ENCODE assay signal across 2 cellular contexts in the genomic region with DNA sequence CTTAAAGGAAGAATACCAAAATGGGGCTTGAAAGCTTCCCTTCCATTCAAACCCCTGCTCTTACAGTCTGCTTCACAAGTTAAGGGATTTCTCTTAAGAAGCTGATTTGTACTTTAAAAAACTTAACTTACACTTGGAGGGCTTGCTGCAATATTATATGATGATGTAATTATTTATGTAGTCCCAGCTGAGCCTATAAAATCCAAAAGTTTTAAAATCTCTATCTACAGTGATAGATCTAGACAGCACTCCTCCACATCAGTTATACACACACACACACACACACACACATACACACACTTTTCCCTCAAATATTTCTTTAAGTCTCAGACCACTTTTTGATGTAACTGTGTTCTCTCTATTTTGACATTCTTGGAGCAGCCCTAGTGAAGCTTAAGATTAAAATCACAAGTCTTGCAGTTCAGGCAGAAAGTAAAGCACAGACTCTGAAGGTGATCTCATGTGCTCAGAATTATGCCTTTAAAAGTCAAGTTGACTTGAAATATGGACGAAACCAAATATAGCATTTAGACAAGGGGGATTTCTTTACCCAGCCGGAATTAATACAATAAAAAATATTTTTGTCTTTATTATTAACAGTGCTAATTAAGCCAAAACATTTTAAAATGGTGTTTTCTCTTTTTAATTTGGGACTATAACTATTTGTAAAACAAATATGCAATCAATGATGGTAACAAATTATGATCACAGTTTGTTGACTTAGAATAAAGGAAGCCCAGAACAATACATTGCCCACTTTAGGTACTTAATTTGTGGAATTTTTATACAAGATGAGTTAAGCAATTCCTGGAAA.
TF ChIP-seq lines count a peak whose summit lies in the region.

No MANE protein-coding gene starts in this region.

TF ChIP-seq in HEK293T, 16 proteins besides CTCF, POLR2A, EP300 and RAD21:
- no peak for TF ChIP-seq SUZ12 (IDR thresholded peaks at IDR 0.05)
- TF ChIP-seq, protein P1, sequence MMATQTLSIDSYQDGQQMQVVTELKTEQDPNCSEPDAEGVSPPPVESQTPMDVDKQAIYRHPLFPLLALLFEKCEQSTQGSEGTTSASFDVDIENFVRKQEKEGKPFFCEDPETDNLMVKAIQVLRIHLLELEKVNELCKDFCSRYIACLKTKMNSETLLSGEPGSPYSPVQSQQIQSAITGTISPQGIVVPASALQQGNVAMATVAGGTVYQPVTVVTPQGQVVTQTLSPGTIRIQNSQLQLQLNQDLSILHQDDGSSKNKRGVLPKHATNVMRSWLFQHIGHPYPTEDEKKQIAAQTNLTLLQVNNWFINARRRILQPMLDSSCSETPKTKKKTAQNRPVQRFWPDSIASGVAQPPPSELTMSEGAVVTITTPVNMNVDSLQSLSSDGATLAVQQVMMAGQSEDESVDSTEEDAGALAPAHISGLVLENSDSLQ (IDR thresholded peaks at IDR 0.05), result 0 out of 2 replicates have a peak, but pooled peaks have one; percentile 14

TF ChIP-seq in K562, 482 proteins besides CTCF, POLR2A, EP300 and RAD21:
- peak; percentile 48 for TF ChIP-seq PRDM10 (IDR thresholded peaks at IDR 0.05; ENCODE audit: partially characterized antibody)
- peak; percentile 24; the same call in 1 of the 2 replicates for TF ChIP-seq ATF3 (IDR thresholded peaks at IDR 0.05)
- no peak for TF ChIP-seq ATF3 (CRISPR knock-in tag; conservative IDR thresholded peaks at IDR 0.05)
- TF ChIP-seq NFRKB (IDR thresholded peaks at IDR 0.05; ENCODE audit: low read depth), result no peak
